Comparison of ENCODE assay signal across 26 cellular contexts in the genomic region with DNA sequence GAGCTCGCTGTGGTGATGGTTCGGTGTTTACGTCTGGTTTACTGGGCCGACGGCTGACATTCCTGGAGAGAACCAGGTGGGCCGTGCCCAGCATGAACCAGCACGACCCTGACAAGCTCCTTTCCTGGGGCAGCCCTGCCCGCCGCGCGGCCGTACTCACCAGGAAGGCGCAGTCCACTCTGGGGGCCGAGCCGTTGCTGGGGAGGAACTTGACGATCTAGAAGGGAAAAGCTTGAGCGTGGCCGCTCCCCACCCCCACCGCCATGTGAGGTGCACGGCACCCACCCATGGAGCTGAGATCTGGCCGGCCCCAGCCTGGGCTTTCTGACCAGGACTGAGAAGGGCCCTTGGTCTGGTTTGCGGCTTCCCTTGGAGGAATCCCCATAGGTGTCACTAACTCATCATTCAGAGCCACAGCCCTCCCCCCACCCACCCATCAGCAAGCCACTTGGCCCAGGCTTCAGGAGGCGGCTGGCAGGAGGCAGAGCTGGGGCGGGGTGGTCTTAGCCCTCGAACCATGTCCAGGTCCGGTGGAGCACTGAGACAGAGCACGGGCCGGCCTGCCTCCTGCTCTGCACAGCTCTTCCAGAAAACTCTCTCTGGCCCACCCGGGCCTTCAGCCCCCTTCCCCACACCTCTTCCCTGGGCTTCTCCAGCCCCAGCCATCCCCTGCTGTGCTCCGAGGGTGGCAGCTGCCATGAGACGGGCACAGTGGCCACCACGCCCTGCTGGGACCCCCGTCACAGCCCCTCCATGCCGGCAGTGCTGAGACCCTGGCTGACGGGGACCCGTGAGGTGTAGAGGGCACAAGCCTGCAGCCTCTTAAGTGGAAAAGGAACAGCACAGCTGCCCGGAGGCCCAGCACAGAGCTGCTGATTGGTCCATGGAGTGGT. TPM values are rescaled to one million over a fixed set of nuclear protein-coding genes. Genes with fewer than 3 reads are reported as not detected.
DNase-seq lines count a peak whose midpoint lies in the region; ATAC-seq, FAIRE-seq and TF ChIP-seq lines count a peak whose summit lies in the region.
"Had no signal": no experiment of that assay in that cellular context is flagged by ENCODE, and none has a peak within 500 bp of the region (broad histone marks: within the 10 kb centered on the region; RNA-seq: fewer than 3 reads in every experiment).

No MANE protein-coding gene starts in this region.

- no peak overlapping the region for H3K27ac Mint-ChIP-seq in activated T-cell treated with anti-CD3 and anti-CD28 coated beads, Interleukin-2, amount 50 U/mL, for 24 hours
- H3K27ac Mint-ChIP-seq: activated T-cell treated with anti-CD3 and anti-CD28 coated beads, Interleukin-2, amount 50 U/mL, for 72 hours; stimulated activated naive B cell treated with anti-CD40 and anti-IgM and Interleukin-4, amounts not matched to agents 10 μg/mL and 1 μg/mL and 100 μg/mL, for 72 hours had no signal

- peaks cover 3% of the 10 kb centered on the region for H3K36me3 Mint-ChIP-seq in activated T-cell treated with anti-CD3 and anti-CD28 coated beads, Interleukin-2, amount 50 U/mL, for 24 hours (ENCODE audit: low read depth)

- H3K27me3 Mint-ChIP-seq in activated T-cell treated with anti-CD3 and anti-CD28 coated beads, Interleukin-2, amount 50 U/mL, for 24 hours, result no peaks in the 10 kb centered on the region
- H3K27me3 Mint-ChIP-seq: stimulated activated naive B cell treated with anti-CD40 and anti-IgM and Interleukin-4, amounts not matched to agents 10 μg/mL and 1 μg/mL and 100 μg/mL, for 72 hours had no signal

- no peak for TF ChIP-seq EP300 in suprapubic skin (IDR thresholded peaks at IDR 0.05)

- no peaks in the 10 kb centered on the region for H3K9me3 Mint-ChIP-seq in activated T-cell treated with anti-CD3 and anti-CD28 coated beads, Interleukin-2, amount 50 U/mL, for 24 hours
- H3K9me3 Mint-ChIP-seq: activated T-cell treated with anti-CD3 and anti-CD28 coated beads, Interleukin-2, amount 50 U/mL, for 72 hours; stimulated activated naive B cell treated with anti-CD40 and anti-IgM and Interleukin-4, amounts not matched to agents 10 μg/mL and 1 μg/mL and 100 μg/mL, for 72 hours had no signal

- H3K4me3 Mint-ChIP-seq in activated T-cell treated with anti-CD3 and anti-CD28 coated beads, Interleukin-2, amount 50 U/mL, for 24 hours, result no peak overlapping the region
- H3K4me3 Mint-ChIP-seq: activated T-cell treated with anti-CD3 and anti-CD28 coated beads, Interleukin-2, amount 50 U/mL, for 72 hours; stimulated activated naive B cell treated with anti-CD40 and anti-IgM and Interleukin-4, amounts not matched to agents 10 μg/mL and 1 μg/mL and 100 μg/mL, for 72 hours had no signal

- H3K27ac ChIP-seq in Peyer's patch (no peak overlapping the region), left lung (no peak overlapping the region), suprapubic skin (no peak overlapping the region), small intestine (ENCODE audit: low read depth in 1 of 2, low read length in 1 of 2) (no peak overlapping the region)
- H3K27ac ChIP-seq: A549, breast epithelium, foreskin keratinocyte, neutrophil had no signal

- no peak overlapping the region for H3K4me3 ChIP-seq in Peyer's patch
- H3K4me3 ChIP-seq in left lung, result no peak overlapping the region
- no peak overlapping the region for H3K4me3 ChIP-seq in suprapubic skin
- H3K4me3 ChIP-seq in small intestine (ENCODE audit: low read depth in 1 of 2, low read length in 2 of 2), result no peak overlapping the region
- H3K4me3 ChIP-seq: A549, breast epithelium, HAP-1 had no signal

- H3K4me1 ChIP-seq in Peyer's patch, result peaks cover 0 to 12% (median 0%) of the 10 kb centered on the region in 4 donors
- H3K4me1 ChIP-seq in left lung, result peaks cover 5 to 11% of the 10 kb centered on the region in 2 donors
- H3K4me1 ChIP-seq in suprapubic skin, result peaks cover 24% of the 10 kb centered on the region
- H3K4me1 ChIP-seq in small intestine (ENCODE audit: control insufficient read depth in 2 of 2, insufficient read depth in 1 of 2, low read depth in 1 of 2, low read length in 1 of 2), result peaks cover 4 to 5% of the 10 kb centered on the region in 2 donors
- H3K4me1 ChIP-seq: breast epithelium, foreskin keratinocyte, HAP-1 had no signal

- H3K4me1 Mint-ChIP-seq in activated T-cell treated with anti-CD3 and anti-CD28 coated beads, Interleukin-2, amount 50 U/mL, for 24 hours (ENCODE audit: low read depth), result peaks cover 14% of the 10 kb centered on the region

- WGBS in suprapubic skin, result 92% methylated on average over 18 of the region's 37 CpGs
- WGBS in small intestine, 3 donors, result 93 to 97% (median 94%) methylated on average over 34 to 37 of the region's 37 CpGs

- H3K36me3 ChIP-seq in Peyer's patch (no peaks in the 10 kb centered on the region), left lung (no peaks in the 10 kb centered on the region), suprapubic skin (no peaks in the 10 kb centered on the region), small intestine (ENCODE audit: control insufficient read depth in 2 of 2, insufficient read depth in 2 of 2, low read length in 2 of 2) (no peaks in the 10 kb centered on the region)
- H3K36me3 ChIP-seq: breast epithelium, HAP-1, neutrophil had no signal

- no peaks in the 10 kb centered on the region for H3K27me3 ChIP-seq in Peyer's patch
- no peaks in the 10 kb centered on the region for H3K27me3 ChIP-seq in left lung
- H3K27me3 ChIP-seq in suprapubic skin, result no peaks in the 10 kb centered on the region
- no peaks in the 10 kb centered on the region for H3K27me3 ChIP-seq in small intestine (ENCODE audit: control insufficient read depth in 2 of 2, insufficient read depth in 2 of 2, low read length in 2 of 2)
- H3K27me3 ChIP-seq: breast epithelium had no signal

- no peak for FAIRE-seq in small intestine (lab: Jason Lieb, UNC)
- FAIRE-seq: A549 had no signal

- intact Hi-C loops in left lung (cut with DNase I), result no loop called here

- TF ChIP-seq CTCF in Peyer's patch (IDR thresholded peaks at IDR 0.05), result no peak
- TF ChIP-seq CTCF in left lung (IDR thresholded peaks at IDR 0.05), result no peak
- TF ChIP-seq CTCF in suprapubic skin (IDR thresholded peaks at IDR 0.05), result no peak

- H3K9me3 ChIP-seq in Peyer's patch (no peaks in the 10 kb centered on the region), left lung (no peaks in the 10 kb centered on the region), suprapubic skin (no peaks in the 10 kb centered on the region), small intestine (ENCODE audit: control insufficient read depth, low read depth) (no peaks in the 10 kb centered on the region)
- H3K9me3 ChIP-seq: A549, breast epithelium, HAP-1, neutrophil had no signal

- no peak for ATAC-seq in left lung
- ATAC-seq: A549; activated T-cell treated with anti-CD3 and anti-CD28 coated beads, Interleukin-2, amount 50 U/mL, for 72 hours; foreskin keratinocyte had no signal

- DNase-seq in activated T-cell treated with anti-CD3 and anti-CD28 coated beads, Interleukin-2, amount 50 U/mL, for 24 hours, result peak; percentile 24
- no peak for DNase-seq in activated T-cell treated with anti-CD3 and anti-CD28 coated beads, Interleukin-2, amount 50 U/mL, for 48 hours
- DNase-seq in Peyer's patch (peak in 2 of 3 donors; percentile 42 to 45), left lung (peak; percentile 21 to 74), suprapubic skin (ENCODE audit: low spot score in 2 of 2) (peak; percentile 52 to 77), COLO668 (lab: John Stamatoyannopoulos, UW; ENCODE audit: unreplicated experiment) (no peak), small intestine (no peak)
- no peak for DNase-seq in effector CD4-positive, alpha-beta T cell
- DNase-seq: activated CD4-positive, alpha-beta T cell treated with anti-CD3 and anti-CD28 coated beads, Interleukin-2, amount 50 U/mL, for 48 hours; activated T-cell treated with anti-CD3 and anti-CD28 coated beads, Interleukin-2, amount 50 U/mL, for 72 hours; C1 segment of cervical spinal cord; dermis blood vessel endothelial cell; DMS 273 treated with DMSO at 0.1 percent for 48 hours; foreskin keratinocyte; GDM1; NCI-H1417 treated with DMSO at 0.1 percent for 48 hours; NCI-H526 treated with DMSO at 0.1 percent for 48 hours; stimulated activated naive B cell treated with anti-CD40 and anti-IgM and Interleukin-4, amounts not matched to agents 10 μg/mL and 1 μg/mL and 100 μg/mL, for 72 hours; trophoblast cell had no signal

- TF ChIP-seq POLR2A in Peyer's patch (IDR thresholded peaks at IDR 0.05) (no peak), suprapubic skin (IDR thresholded peaks at IDR 0.05) (no peak)

RNA-seq across cellular contexts. Expression of gene ATP4B, which starts 6.2 kb away (rescaled TPM):
- total RNA-seq in Peyer's patch (not detected), left lung (not detected), suprapubic skin (not detected)
- polyA plus RNA-seq in small intestine, result under 1 TPM in 1 of 3 donors, not detected in 2; 0.54 TPM
- total RNA-seq: activated T-cell treated with anti-CD3 and anti-CD28 coated beads, Interleukin-2, amount 50 U/mL, for 72 hours; breast epithelium; dermis blood vessel endothelial cell; epithelial cell of proximal tubule; foreskin keratinocyte; mucosa of gallbladder; renal cortical epithelial cell had no signal
- polyA plus RNA-seq: A549, foreskin keratinocyte had no signal

RNA-seq across cellular contexts. Expression of gene GRK1, which starts 15.3 kb away (rescaled TPM):
- total RNA-seq in Peyer's patch (1 to 10 TPM in 1 of 4 donors, under 1 TPM in 1, not detected in 2; 0.88 to 1.7 TPM), left lung (under 1 TPM in 1 of 2 donors, not detected in 1; 0.21 TPM), suprapubic skin (not detected)
- under 1 TPM in 1 of 3 donors, not detected in 2; 0.27 TPM for polyA plus RNA-seq in small intestine
- total RNA-seq: breast epithelium, dermis blood vessel endothelial cell, foreskin keratinocyte, mucosa of gallbladder, renal cortical epithelial cell had no signal
- polyA plus RNA-seq: A549, foreskin keratinocyte had no signal

Comparison
In these comparisons a context has a peak if more than half of its experiments do, and no peak if none do; other contexts are left out.
1. DNase-seq: peak in activated T-cell treated with anti-CD3 and anti-CD28 coated beads, Interleukin-2, amount 50 U/mL, for 24 hours (single experiment), Peyer's patch (2 of 3), left lung (2 of 2) and suprapubic skin (2 of 2); none in activated T-cell treated with anti-CD3 and anti-CD28 coated beads, Interleukin-2, amount 50 U/mL, for 48 hours (0 of 2), COLO668 (single experiment), effector CD4-positive, alpha-beta T cell (single experiment) and small intestine (single experiment).